ENCODE assay signal across 7 cellular contexts in the genomic region with DNA sequence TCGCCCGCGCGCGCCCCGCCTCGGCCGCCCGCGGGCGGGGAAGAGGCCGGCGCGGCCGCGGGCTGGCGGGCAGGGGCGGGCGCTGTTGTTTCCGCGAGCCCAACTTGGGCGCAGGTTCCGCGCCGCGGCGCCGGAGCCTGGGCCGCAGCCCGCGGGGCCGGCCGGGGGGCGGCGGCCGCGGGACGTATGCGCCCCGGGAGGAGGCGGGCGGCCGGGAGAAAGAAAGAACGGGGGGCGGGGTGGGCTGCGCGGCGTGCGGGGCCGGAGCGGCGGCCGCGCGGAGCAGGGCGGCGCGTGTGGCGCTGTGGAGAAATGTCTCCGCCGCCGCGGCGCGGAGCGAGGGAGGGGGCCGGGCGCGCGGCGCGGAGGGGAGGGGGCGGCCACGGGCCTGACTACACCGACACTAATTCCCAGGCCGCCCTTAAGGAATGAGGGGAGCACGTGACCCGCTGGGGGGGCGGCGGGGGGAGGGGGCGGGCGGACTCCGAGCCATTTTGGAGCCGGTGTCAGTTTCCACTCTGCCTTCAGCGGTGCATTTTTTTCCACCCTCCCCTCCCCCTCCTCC. TPM values are rescaled to one million over a fixed set of nuclear protein-coding genes. Genes with fewer than 3 reads are reported as not detected.
DNase-seq lines count a peak whose midpoint lies in the region; ATAC-seq, FAIRE-seq and TF ChIP-seq lines count a peak whose summit lies in the region.

TSS of gene BMI1 (plus strand) at position 509 of the 565 bp plus-strand sequence. CDS start 5,351 bp downstream, outside the sequence.

- H2BK20ac ChIP-seq in H1 (ENCODE audit: low read length): no peak within 1 kb of the TSS

- H3K79me1 ChIP-seq in H1 (ENCODE audit: low read depth, low read length): no peaks in the 10 kb centered on the region

- H3K4me1 Mint-ChIP-seq in activated CD8-positive, alpha-beta memory T cell treated with anti-CD3 and anti-CD28 coated beads, Interleukin-2, amount 10 ng/mL, durations not matched to agents 7 days and 5 days: peaks cover 58% of the 10 kb centered on the region
- peaks cover 41% of the 10 kb centered on the region for H3K4me1 Mint-ChIP-seq in stimulated activated memory B cell treated with anti-CD40 and anti-IgM and Interleukin-4, amounts not matched to agents 10 μg/mL and 1 μg/mL and 100 μg/mL, for 72 hours

- POLR2A ChIA-PET in H1 (lab: Charles Lee; ENCODE audit: partially characterized antibody): interaction anchor here (1.0 kb wide), 1 partner anchor 326 kb away, joined by 4 read pairs; no protein-coding TSS in a partner anchor

- CTCF ChIA-PET in activated CD8-positive, alpha-beta memory T cell treated with anti-CD3 and anti-CD28 coated beads, Interleukin-2, amount 10 ng/mL, durations not matched to agents 7 days and 5 days (lab: Charles Lee): interaction anchor here (2.5 to 3.4 kb wide), 2 partner anchors 19 to 20 kb away, joined by 7 to 13 read pairs; no protein-coding TSS in a partner anchor
- CTCF ChIA-PET in H1 (lab: Charles Lee; ENCODE audit: partially characterized antibody): interaction anchor here (2.5 kb wide), 1 partner anchor 19 kb away, joined by 5 read pairs; no protein-coding TSS in a partner anchor

- H4K5ac ChIP-seq in H1 (ENCODE audit: insufficient read length, low read depth, low read length): peak within 1 kb of the TSS; percentile 25

- H3K27ac ChIP-seq in H1 (ENCODE audit: low read depth, low read length): no peak within 1 kb of the TSS
- peak within 1 kb of the TSS; percentile 90 for H3K27ac ChIP-seq in lower lobe of right lung

- no peak within 1 kb of the TSS for H3K23ac ChIP-seq in H1 (ENCODE audit: insufficient read length)

- no peak within 1 kb of the TSS for H2BK15ac ChIP-seq in H1 (ENCODE audit: low read length)

- peak within 1 kb of the TSS; percentile 19; the same call in 1 of the 2 replicates for H2BK5ac ChIP-seq in H1 (ENCODE audit: low read depth, low read length)

- H4K91ac ChIP-seq in H1 (replicated peaks; ENCODE audit: insufficient read length, low read length): peak within 1 kb of the TSS; percentile 48

- no peak for TF ChIP-seq EP300 in H1 (IDR thresholded peaks at IDR 0.05; ENCODE audit: borderline replicate concordance in 1 of 2, low read depth in 2 of 2, low read length in 2 of 2)

- H3K14ac ChIP-seq in H1 (ENCODE audit: insufficient read length): no peak within 1 kb of the TSS

- H3K9me3 Mint-ChIP-seq in activated CD8-positive, alpha-beta memory T cell treated with anti-CD3 and anti-CD28 coated beads, Interleukin-2, amount 10 ng/mL, durations not matched to agents 7 days and 5 days (ENCODE audit: low read depth): no peaks in the 10 kb centered on the region
- no peaks in the 10 kb centered on the region for H3K9me3 Mint-ChIP-seq in stimulated activated memory B cell treated with anti-CD40 and anti-IgM and Interleukin-4, amounts not matched to agents 10 μg/mL and 1 μg/mL and 100 μg/mL, for 72 hours

- TF ChIP-seq CTCF in H1 (IDR thresholded peaks at IDR 0.05; ENCODE audit: control extremely low read depth in 1 of 3, insufficient read depth in 1 of 3, low read depth in 1 of 3, low read length in 3 of 3) (no peak), lower lobe of right lung (IDR thresholded peaks at IDR 0.05) (no peak)

- no peak within 1 kb of the TSS for H2BK12ac ChIP-seq in H1 (ENCODE audit: low read depth, low read length)

- H3K36me3 ChIP-seq in H1 (ENCODE audit: control insufficient read depth in 2 of 4, insufficient read depth in 4 of 4, low read length in 3 of 4) (no peaks in the 10 kb centered on the region), lower lobe of right lung (no peaks in the 10 kb centered on the region)

- FAIRE-seq in GM12892 (lab: Jason Lieb, UNC): peak; percentile 58
- FAIRE-seq in H1 (lab: Jason Lieb, UNC): no peak

- DNase-seq in GM12892 (ENCODE audit: insufficient read length) (no peak), NCI-H526 (lab: John Stamatoyannopoulos, UW) (peak; percentile 51 to 84), H1 (ENCODE audit: low read depth in 1 of 2, low spot score in 2 of 2) (peak in 1 of 2 experiments; percentile 54), lower lobe of right lung (peak; percentile 77)
- DNase-seq in activated CD8-positive, alpha-beta memory T cell treated with anti-CD3 and anti-CD28 coated beads, Interleukin-2, amount 10 ng/mL, durations not matched to agents 7 days and 5 days: peak; percentile 44

- H3K4me2 ChIP-seq in H1 (ENCODE audit: insufficient read depth in 1 of 2, low read depth in 2 of 2, low read length in 2 of 2): peak within 1 kb of the TSS; percentile 75 to 84

- peak within 1 kb of the TSS; percentile 44 to 81 (median 58) for H3K4me3 ChIP-seq in H1 (ENCODE audit: extremely low read depth in 1 of 4, insufficient read depth in 2 of 4, low read depth in 3 of 4, low read length in 4 of 4)
- peak within 1 kb of the TSS; percentile 87 for H3K4me3 ChIP-seq in lower lobe of right lung

- H3K4ac ChIP-seq in H1 (replicated peaks; ENCODE audit: insufficient read length, low read depth, low read length): no peak within 1 kb of the TSS

- H3K18ac ChIP-seq in H1 (ENCODE audit: extremely low read depth, low read length): no peak within 1 kb of the TSS; the same call in 1 of the 2 replicates

- H4K8ac ChIP-seq in H1 (ENCODE audit: extremely low read depth, insufficient read depth, low read length): peak within 1 kb of the TSS; percentile 74; the same call in 1 of the 2 replicates

- H3K56ac ChIP-seq in H1 (replicated peaks; ENCODE audit: insufficient read length, low read depth, low read length): no peak within 1 kb of the TSS

- intact Hi-C loops in lower lobe of right lung (cut with DNase I): no loop called here

- H3K27me3 ChIP-seq in H1 (replicated peaks in 1 of 4; ENCODE audit: control insufficient read depth in 3 of 4, extremely low read depth in 1 of 4, insufficient read depth in 3 of 4, low read length in 3 of 4): peaks cover 35 to 71% (median 51%) of the 10 kb centered on the region in 4 experiments
- H3K27me3 ChIP-seq in lower lobe of right lung (ENCODE audit: low read depth): peaks cover 9% of the 10 kb centered on the region

- peak within 1 kb of the TSS; percentile 89 for H3K4me3 Mint-ChIP-seq in activated CD8-positive, alpha-beta memory T cell treated with anti-CD3 and anti-CD28 coated beads, Interleukin-2, amount 10 ng/mL, durations not matched to agents 7 days and 5 days
- H3K4me3 Mint-ChIP-seq in stimulated activated memory B cell treated with anti-CD40 and anti-IgM and Interleukin-4, amounts not matched to agents 10 μg/mL and 1 μg/mL and 100 μg/mL, for 72 hours: peak within 1 kb of the TSS; percentile 93

- H2AK5ac ChIP-seq in H1 (ENCODE audit: low read depth, low read length): no peak within 1 kb of the TSS

- peak within 1 kb of the TSS; percentile 94 for H3K27ac Mint-ChIP-seq in activated CD8-positive, alpha-beta memory T cell treated with anti-CD3 and anti-CD28 coated beads, Interleukin-2, amount 10 ng/mL, durations not matched to agents 7 days and 5 days
- H3K27ac Mint-ChIP-seq in stimulated activated memory B cell treated with anti-CD40 and anti-IgM and Interleukin-4, amounts not matched to agents 10 μg/mL and 1 μg/mL and 100 μg/mL, for 72 hours: peak within 1 kb of the TSS; percentile 94

- ATAC-seq in HG02885 (IDR thresholded peaks at IDR 0.05; ENCODE audit: poor library complexity, unreplicated experiment) (peak; percentile 25), lower lobe of right lung (peak; percentile 75 to 87)
- ATAC-seq in activated CD8-positive, alpha-beta memory T cell treated with anti-CD3 and anti-CD28 coated beads, Interleukin-2, amount 10 ng/mL, durations not matched to agents 7 days and 5 days: peak; percentile 32
- ATAC-seq in stimulated activated memory B cell treated with anti-CD40 and anti-IgM and Interleukin-4, amounts not matched to agents 10 μg/mL and 1 μg/mL and 100 μg/mL, for 72 hours: peak; percentile 58

- H3K4me1 ChIP-seq in H1 (replicated peaks in 1 of 4; ENCODE audit: control insufficient read depth in 3 of 4, insufficient read depth in 4 of 4, low read length in 3 of 4) (peaks cover 4 to 17% (median 6%) of the 10 kb centered on the region in 4 experiments; a peak in 5 of 7 replicates), lower lobe of right lung (peaks cover 51% of the 10 kb centered on the region)

- peaks cover 12% of the 10 kb centered on the region for H3K23me2 ChIP-seq in H1 (ENCODE audit: low read depth, low read length)

- H2BK120ac ChIP-seq in H1 (replicated peaks; ENCODE audit: low read depth, low read length): no peak within 1 kb of the TSS

- H3K79me2 ChIP-seq in H1 (ENCODE audit: control insufficient read depth in 1 of 2, insufficient read depth in 2 of 2, low read length in 2 of 2): no peaks in the 10 kb centered on the region

- H3K9me3 ChIP-seq in H1 (ENCODE audit: insufficient read depth in 2 of 2, low read depth in 1 of 2, low read length in 1 of 2): no peaks in the 10 kb centered on the region
- H3K9me3 ChIP-seq in lower lobe of right lung: no peaks in the 10 kb centered on the region

- no peak for TF ChIP-seq RAD21 in H1 (IDR thresholded peaks at IDR 0.05 in 1 of 2, conservative IDR thresholded peaks at IDR 0.05 in 1 of 2; ENCODE audit: low read depth in 2 of 2, low read length in 2 of 2)

- WGBS in H1 (ENCODE audit: extremely low coverage in 1 of 2, insufficient coverage in 1 of 2, insufficient read length in 1 of 2, insufficient replicate concordance in 2 of 2, low coverage in 1 of 2, low lambda C conversion rate in 2 of 2, missing lambda C conversion rate in 1 of 2), 2 experiments: 0% methylated on average over 12 of the region's 85 CpGs; no CpG with 5 or more reads in 1 of the 2 experiments

- TF ChIP-seq POLR2A in GM12892 (IDR thresholded peaks at IDR 0.05; ENCODE audit: low read depth, low read length) (no peak), H1 (IDR thresholded peaks at IDR 0.05; ENCODE audit: control extremely low read depth in 1 of 2, low read depth in 2 of 2, low read length in 2 of 2) (no peak)

- no peak within 1 kb of the TSS for H2AFZ ChIP-seq in H1 (ENCODE audit: low read length)

- H3K36me3 Mint-ChIP-seq in activated CD8-positive, alpha-beta memory T cell treated with anti-CD3 and anti-CD28 coated beads, Interleukin-2, amount 10 ng/mL, durations not matched to agents 7 days and 5 days: peaks cover 26% of the 10 kb centered on the region
- H3K36me3 Mint-ChIP-seq in stimulated activated memory B cell treated with anti-CD40 and anti-IgM and Interleukin-4, amounts not matched to agents 10 μg/mL and 1 μg/mL and 100 μg/mL, for 72 hours: no peaks in the 10 kb centered on the region

- peak within 1 kb of the TSS; percentile 23 to 87 (median 61); a peak in 6 of 7 replicates for H3K9ac ChIP-seq in H1 (replicated peaks in 1 of 4; ENCODE audit: extremely low read depth in 1 of 4, low read depth in 3 of 4, low read length in 3 of 4)

- peaks cover 40% of the 10 kb centered on the region for H3K27me3 Mint-ChIP-seq in activated CD8-positive, alpha-beta memory T cell treated with anti-CD3 and anti-CD28 coated beads, Interleukin-2, amount 10 ng/mL, durations not matched to agents 7 days and 5 days
- no peaks in the 10 kb centered on the region for H3K27me3 Mint-ChIP-seq in stimulated activated memory B cell treated with anti-CD40 and anti-IgM and Interleukin-4, amounts not matched to agents 10 μg/mL and 1 μg/mL and 100 μg/mL, for 72 hours

- H4K20me1 ChIP-seq in H1 (replicated peaks in 1 of 2; ENCODE audit: control insufficient read depth in 1 of 2, insufficient read depth in 2 of 2, low read length in 2 of 2): peaks cover 7 to 12% of the 10 kb centered on the region in 2 experiments

RNA-seq across cellular contexts. Expression of gene BMI1, which starts in this region (rescaled TPM):
- 34.8 TPM for polyA plus RNA-seq in GM12892 (2012; ENCODE audit: missing spikeins)
- 10 to 100 TPM; 45.9 to 74.6 TPM for total RNA-seq in activated CD8-positive, alpha-beta memory T cell treated with anti-CD3 and anti-CD28 coated beads, Interleukin-2, amount 10 ng/mL, durations not matched to agents 7 days and 5 days
- total RNA-seq in H1 (2021; fragmentation: NEBNext Ultra II Directional; extraction: Animal tissue kit (Norgen Biotek cat#: 25700)): 7.0 and 10.7 TPM in 2 replicates
- 2.8 and 2.9 TPM in 2 replicates for polyA plus RNA-seq in H1 (2011; rRNA removed)
- 4.1 TPM for polyA plus RNA-seq in H1 (2011; cell fraction: cytosol; rRNA removed)
- polyA plus RNA-seq in H1 (2011; cell fraction: nucleus; rRNA removed): 7.6 TPM
- polyA plus RNA-seq in H1 (2012, experiment 1 of 2): 2.8 to 10.9 TPM (median 4.8 TPM) in 4 replicates
- polyA plus RNA-seq in H1 (2012, experiment 2 of 2): 0.12 TPM
- polyA plus RNA-seq in H1 (2013, experiment 1 of 2): 2.9 TPM
- 2.7 TPM for polyA plus RNA-seq in H1 (2013, experiment 2 of 2)
- polyA minus RNA-seq in H1 (2011; rRNA and poly(A)+ RNA removed): 5.2 and 8.7 TPM in 2 replicates
- 5.9 TPM for polyA minus RNA-seq in H1 (2011; cell fraction: cytosol; rRNA and poly(A)+ RNA removed)
- polyA minus RNA-seq in H1 (2011; cell fraction: nucleus; rRNA and poly(A)+ RNA removed): 7.2 TPM
- 48.4 TPM for total RNA-seq in lower lobe of right lung

Comparison
In these comparisons a context has a peak if more than half of its experiments do, and no peak if none do; other contexts are left out.
1. ATAC-seq: peak in every context shown above with its lines; median percentile 81 in lower lobe of right lung; 58 in stimulated activated memory B cell treated with anti-CD40 and anti-IgM and Interleukin-4, amounts not matched to agents 10 μg/mL and 1 μg/mL and 100 μg/mL, for 72 hours; 32 in activated CD8-positive, alpha-beta memory T cell treated with anti-CD3 and anti-CD28 coated beads, Interleukin-2, amount 10 ng/mL, durations not matched to agents 7 days and 5 days; 25 in HG02885.